In the genomic region with DNA sequence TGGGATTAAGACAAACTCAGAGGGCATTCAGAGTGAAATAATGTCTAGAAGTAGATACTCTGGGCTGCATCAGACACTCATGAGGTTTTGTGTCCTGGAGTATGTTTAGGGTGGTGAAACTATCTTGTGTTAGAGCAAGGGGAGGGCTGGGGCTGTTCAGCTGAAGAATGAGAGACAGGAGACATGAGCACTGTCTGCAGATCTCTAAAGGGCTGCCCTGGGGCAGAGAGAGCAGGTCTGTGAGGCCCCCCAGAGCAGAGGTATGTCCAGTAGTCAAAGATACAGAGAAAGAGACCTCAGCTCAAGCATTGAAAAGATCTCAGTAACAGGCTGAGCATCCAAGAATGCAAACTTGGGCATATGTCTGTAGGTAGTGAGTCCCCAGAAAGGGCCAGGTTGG, we compare ENCODE assay signal across 25 cellular contexts.
"Had no signal": no experiment of that assay in that cellular context is flagged by ENCODE, and none has a peak within 500 bp of the region (broad histone marks: within the 10 kb centered on the region; RNA-seq: fewer than 3 reads in every experiment).

No MANE protein-coding gene starts in this region.

- H3K4me1 Mint-ChIP-seq: activated CD4-positive, alpha-beta T cell treated with anti-CD3 and anti-CD28 coated beads for 36 hours; activated CD4-positive, alpha-beta T cell treated with anti-CD3 and anti-CD28 coated beads, Interleukin-2, amount 10 ng/mL, durations not matched to agents 24 days and 14 days; activated CD8-positive, alpha-beta memory T cell treated with anti-CD3 and anti-CD28 coated beads, Interleukin-2, amount 10 ng/mL, durations not matched to agents 7 days and 5 days; activated T-helper 17 cell treated with anti-CD3 and anti-CD28 coated beads, Interleukin-2, amount 50 U/mL, for 72 hours; T-helper 17 cell had no signal

- H3K36me3 Mint-ChIP-seq: activated CD4-positive, alpha-beta memory T cell treated with anti-CD3 and anti-CD28 coated beads for 36 hours; activated CD8-positive, alpha-beta memory T cell treated with anti-CD3 and anti-CD28 coated beads, Interleukin-2, amount 10 ng/mL, durations not matched to agents 7 days and 5 days; activated naive CD8-positive, alpha-beta T cell had no signal

- H3K27ac Mint-ChIP-seq: activated CD4-positive, alpha-beta memory T cell treated with anti-CD3 and anti-CD28 coated beads for 36 hours; activated CD4-positive, alpha-beta T cell treated with anti-CD3 and anti-CD28 coated beads for 36 hours; activated CD4-positive, alpha-beta T cell treated with anti-CD3 and anti-CD28 coated beads, Interleukin-2, amount 10 ng/mL, durations not matched to agents 24 days and 14 days; activated CD8-positive, alpha-beta memory T cell treated with anti-CD3 and anti-CD28 coated beads, Interleukin-2, amount 10 ng/mL, durations not matched to agents 7 days and 5 days; activated CD8-positive, alpha-beta T cell treated with anti-CD3 and anti-CD28 coated beads, Interleukin-2, amount 10 ng/mL, durations not matched to agents 7 days and 5 days; activated naive CD8-positive, alpha-beta T cell; activated T-helper 17 cell treated with anti-CD3 and anti-CD28 coated beads, Interleukin-2, amount 50 U/mL, for 72 hours; T-helper 17 cell had no signal

- H3K27me3 ChIP-seq: esophagus squamous epithelium, gastroesophageal sphincter had no signal

- H3K27ac ChIP-seq: brain microvascular endothelial cell, epithelial cell of prostate, esophagus squamous epithelium, gastroesophageal sphincter had no signal

- H3K4me3 ChIP-seq: esophagus squamous epithelium, gastroesophageal sphincter had no signal

- H3K4me3 Mint-ChIP-seq: activated CD4-positive, alpha-beta memory T cell treated with anti-CD3 and anti-CD28 coated beads for 36 hours; activated CD4-positive, alpha-beta T cell treated with anti-CD3 and anti-CD28 coated beads for 36 hours; activated CD4-positive, alpha-beta T cell treated with anti-CD3 and anti-CD28 coated beads, Interleukin-2, amount 10 ng/mL, durations not matched to agents 24 days and 14 days; activated CD8-positive, alpha-beta memory T cell treated with anti-CD3 and anti-CD28 coated beads, Interleukin-2, amount 10 ng/mL, durations not matched to agents 7 days and 5 days; activated CD8-positive, alpha-beta T cell treated with anti-CD3 and anti-CD28 coated beads, Interleukin-2, amount 10 ng/mL, durations not matched to agents 7 days and 5 days; activated naive CD8-positive, alpha-beta T cell; activated T-cell treated with anti-CD3 and anti-CD28 coated beads, Interleukin-2, amount 50 U/mL, for 4 hours; activated T-helper 17 cell treated with anti-CD3 and anti-CD28 coated beads, Interleukin-2, amount 50 U/mL, for 72 hours; T-helper 17 cell had no signal

- H3K9me3 Mint-ChIP-seq: activated CD4-positive, alpha-beta memory T cell treated with anti-CD3 and anti-CD28 coated beads for 36 hours; activated CD4-positive, alpha-beta T cell treated with anti-CD3 and anti-CD28 coated beads, Interleukin-2, amount 10 ng/mL, durations not matched to agents 24 days and 14 days; activated T-cell treated with anti-CD3 and anti-CD28 coated beads, Interleukin-2, amount 50 U/mL, for 4 hours; activated T-helper 17 cell treated with anti-CD3 and anti-CD28 coated beads, Interleukin-2, amount 50 U/mL, for 72 hours had no signal

- H3K9me3 ChIP-seq: esophagus squamous epithelium, gastroesophageal sphincter had no signal

- H3K36me3 ChIP-seq: brain microvascular endothelial cell, esophagus squamous epithelium, gastroesophageal sphincter had no signal

- ATAC-seq: activated CD4-positive, alpha-beta T cell treated with anti-CD3 and anti-CD28 coated beads for 36 hours; activated CD8-positive, alpha-beta memory T cell treated with anti-CD3 and anti-CD28 coated beads, Interleukin-2, amount 10 ng/mL, durations not matched to agents 7 days and 5 days; activated CD8-positive, alpha-beta T cell treated with anti-CD3 and anti-CD28 coated beads, Interleukin-2, amount 10 ng/mL, durations not matched to agents 7 days and 5 days; activated T-cell treated with anti-CD3 and anti-CD28 coated beads, Interleukin-2, amount 50 U/mL, for 4 hours; activated T-helper 17 cell treated with anti-CD3 and anti-CD28 coated beads, Interleukin-2, amount 50 U/mL, for 72 hours; gastroesophageal sphincter; T-helper 17 cell had no signal

- H3K4me1 ChIP-seq: gastroesophageal sphincter had no signal

- DNase-seq: activated CD4-positive, alpha-beta memory T cell treated with anti-CD3 and anti-CD28 coated beads for 36 hours; activated CD4-positive, alpha-beta T cell treated with anti-CD3 and anti-CD28 coated beads for 36 hours; activated CD4-positive, alpha-beta T cell treated with anti-CD3 and anti-CD28 coated beads, Interleukin-2, amount 10 ng/mL, durations not matched to agents 24 days and 14 days; activated CD4-positive, CD25-positive, alpha-beta regulatory T cell; activated CD4-positive, CD25-positive, alpha-beta regulatory T cell treated with anti-CD3 and anti-CD28 coated beads, Interleukin-2, amount 50 U/mL, for 72 hours; activated CD8-positive, alpha-beta memory T cell treated with anti-CD3 and anti-CD28 coated beads, Interleukin-2, amount 10 ng/mL, durations not matched to agents 7 days and 5 days; activated CD8-positive, alpha-beta T cell treated with anti-CD3 and anti-CD28 coated beads, Interleukin-2, amount 10 ng/mL, durations not matched to agents 7 days and 5 days; activated effector memory CD4-positive, alpha-beta T cell treated with Interleukin-2 at 50 U/mL for 16 hours; activated gamma-delta T cell treated with Interleukin-2 at 50 U/mL for 16 hours; activated naive CD4-positive, alpha-beta T cell treated with anti-CD3 and anti-CD28 coated beads, Interleukin-2, amount 50 U/mL, for 16 hours; activated naive CD4-positive, alpha-beta T cell treated with Interleukin-2 at 50 U/mL for 16 hours; activated T-cell treated with anti-CD3 and anti-CD28 coated beads, Interleukin-2, amount 50 U/mL, for 4 hours; amniotic stem cell; anterior cingulate cortex; brain microvascular endothelial cell; caudate nucleus; effector CD8-positive, alpha-beta T cell; esophagus squamous epithelium; foreskin melanocyte; T-helper 1 cell; T-helper 17 cell had no signal
